In genomic region chr4:133270021-133270570, GRCh38 we compare ENCODE assay signal across 1 cellular context.
TF ChIP-seq lines count a peak whose summit lies in the region.

No MANE protein-coding gene starts in this region.

TF ChIP-seq in GM12878, 131 proteins besides CTCF, POLR2A, EP300 and RAD21 (continued from another document):
- TF ChIP-seq GATAD2B (conservative IDR thresholded peaks at IDR 0.05; ENCODE audit: low read depth): no peak
- no peak for TF ChIP-seq SREBF2 (IDR thresholded peaks at IDR 0.05; ENCODE audit: low read length)
- no peak for TF ChIP-seq IKZF2 (IDR thresholded peaks at IDR 0.05)
- TF ChIP-seq CUX1 (IDR thresholded peaks at IDR 0.05; ENCODE audit: insufficient replicate concordance, low read depth, low read length): no peak
- no peak for TF ChIP-seq MYB (IDR thresholded peaks at IDR 0.05; ENCODE audit: borderline replicate concordance, low read depth, low read length)
- no peak for TF ChIP-seq SKIL (IDR thresholded peaks at IDR 0.05; ENCODE audit: low read depth, poor library complexity, severe bottlenecking)
- no peak for TF ChIP-seq KLF5 (IDR thresholded peaks at IDR 0.05; ENCODE audit: partially characterized antibody)
- no peak for TF ChIP-seq MYC (IDR thresholded peaks at IDR 0.05; ENCODE audit: insufficient read depth, insufficient read length, insufficient replicate concordance, low read length, severe bottlenecking)
